Comparison of ENCODE assay signal across 11 cellular contexts in genomic region chr7:103784887-103785286, GRCh38.
"Had no signal": no experiment of that assay in that cellular context is flagged by ENCODE, and none has a peak within 500 bp of the region (broad histone marks: within the 10 kb centered on the region; RNA-seq: fewer than 3 reads in every experiment).

No MANE protein-coding gene starts in this region.

- H3K9ac ChIP-seq: GM23248, KMS-11 had no signal

- H3K36me3 Mint-ChIP-seq: IgD-negative memory B cell had no signal

- H3K27ac Mint-ChIP-seq: HFFc6, IgD-negative memory B cell had no signal

- ATAC-seq: HCT116, HepG2 had no signal

- H3K27ac ChIP-seq: GM23248, HL-60, KMS-11 had no signal

- DNase-seq: GM23248, GOT3, H7, HFFc6, KBM-7 had no signal

- H3K9me3 ChIP-seq: HAP-1 had no signal

- H3K36me3 ChIP-seq: HAP-1 had no signal

- H3K4me1 Mint-ChIP-seq: IgD-negative memory B cell had no signal

- H3K9me3 Mint-ChIP-seq: HFFc6 had no signal

- H3K4me2 ChIP-seq: KMS-11 had no signal

- H3K4me3 Mint-ChIP-seq: HFFc6, IgD-negative memory B cell had no signal

- H2AFZ ChIP-seq: GM23248 had no signal

- H3K4me3 ChIP-seq: GM23248, HAP-1 had no signal

- H3K4me1 ChIP-seq: HAP-1 had no signal
